ENCODE assay signal across 17 cellular contexts in genomic region chr15:58284293-58284692, GRCh38.
"Had no signal": no experiment of that assay in that cellular context is flagged by ENCODE, and none has a peak within 500 bp of the region (broad histone marks: within the 10 kb centered on the region; RNA-seq: fewer than 3 reads in every experiment).

No MANE protein-coding gene starts in this region.

- H3K4me3 Mint-ChIP-seq: activated CD4-positive, alpha-beta T cell treated with anti-CD3 and anti-CD28 coated beads, Interleukin-2, amount 10 ng/mL, durations not matched to agents 7 days and 5 days; effector memory CD8-positive, alpha-beta T cell; naive thymus-derived CD4-positive, alpha-beta T cell; stimulated activated naive CD8-positive, alpha-beta T cell treated with anti-CD3 and anti-CD28 coated beads, Interleukin-15, Interleukin-2, amounts not matched to agents 100 ng/mL and 50 ng/mL, for 24 hours had no signal

- H3K4me2 ChIP-seq: hepatocyte had no signal

- H3K36me3 ChIP-seq: ovary, sigmoid colon, tibial nerve had no signal

- H3K4me1 ChIP-seq: sigmoid colon, tibial nerve had no signal

- H3K27ac Mint-ChIP-seq: activated CD4-positive, alpha-beta T cell treated with anti-CD3 and anti-CD28 coated beads, Interleukin-2, amount 10 ng/mL, durations not matched to agents 7 days and 5 days; effector memory CD8-positive, alpha-beta T cell; stimulated activated naive CD8-positive, alpha-beta T cell treated with anti-CD3 and anti-CD28 coated beads, Interleukin-15, Interleukin-2, amounts not matched to agents 100 ng/mL and 50 ng/mL, for 24 hours had no signal

- H3K9me3 Mint-ChIP-seq: activated CD4-positive, alpha-beta T cell treated with anti-CD3 and anti-CD28 coated beads, Interleukin-2, amount 10 ng/mL, durations not matched to agents 7 days and 5 days; effector memory CD8-positive, alpha-beta T cell; naive thymus-derived CD4-positive, alpha-beta T cell; stimulated activated naive CD8-positive, alpha-beta T cell treated with anti-CD3 and anti-CD28 coated beads, Interleukin-15, Interleukin-2, amounts not matched to agents 100 ng/mL and 50 ng/mL, for 24 hours had no signal

- H3K27me3 ChIP-seq: foreskin keratinocyte, hepatocyte, ovary, sigmoid colon, tibial nerve had no signal

- H3K79me2 ChIP-seq: hepatocyte had no signal

- H3K27ac ChIP-seq: foreskin keratinocyte, ovary, sigmoid colon, tibial nerve had no signal

- ATAC-seq: activated CD4-positive, CD25-positive, alpha-beta regulatory T cell treated with anti-CD3 and anti-CD28 coated beads, Interleukin-2, amount 50 U/mL, for 24 hours; effector memory CD8-positive, alpha-beta T cell; foreskin keratinocyte; left colon; naive thymus-derived CD4-positive, alpha-beta T cell had no signal

- H3K4me3 ChIP-seq: hepatocyte, ovary, sigmoid colon, tibial nerve had no signal

- H3K9me3 ChIP-seq: ovary, sigmoid colon, tibial nerve had no signal

- H3K27me3 Mint-ChIP-seq: effector memory CD8-positive, alpha-beta T cell; stimulated activated naive CD8-positive, alpha-beta T cell treated with anti-CD3 and anti-CD28 coated beads, Interleukin-15, Interleukin-2, amounts not matched to agents 100 ng/mL and 50 ng/mL, for 24 hours had no signal

- DNase-seq: activated CD4-positive, alpha-beta T cell treated with anti-CD3 and anti-CD28 coated beads, Interleukin-2, amount 10 ng/mL, durations not matched to agents 7 days and 5 days; activated CD8-positive, alpha-beta memory T cell treated with anti-CD3 and anti-CD28 coated beads, Interleukin-2, amount 50 U/mL, for 4 hours; activated effector memory CD4-positive, alpha-beta T cell treated with Interleukin-2 at 50 U/mL for 16 hours; activated naive CD4-positive, alpha-beta T cell treated with anti-CD3 and anti-CD28 coated beads, Interleukin-2, amount 50 U/mL, for 16 hours; activated T-cell treated with anti-CD3 and anti-CD28 coated beads, Interleukin-2, amount 50 U/mL, for 48 hours; effector memory CD8-positive, alpha-beta T cell; foreskin keratinocyte; left colon; naive thymus-derived CD4-positive, alpha-beta T cell; ovary; SIG-M5; sigmoid colon; T1000 had no signal

- H2AFZ ChIP-seq: hepatocyte had no signal
